ENCODE assay signal across 7 cellular contexts in genomic region chr3:184583345-184584000, GRCh38. TPM values are rescaled to one million over a fixed set of nuclear protein-coding genes. Genes with fewer than 3 reads are reported as not detected.
A peak's percentile ranks its signal among the peaks of the same experiment; 100 is the strongest.
DNase-seq lines count a peak whose midpoint lies in the region; ATAC-seq and TF ChIP-seq lines count a peak whose summit lies in the region.

No MANE protein-coding gene starts in this region.

- no peak for ATAC-seq in HG02798 (IDR thresholded peaks at IDR 0.05; ENCODE audit: poor library complexity, unreplicated experiment)

- H3K4me2 ChIP-seq in skeletal muscle satellite cell (ENCODE audit: low read length): peak overlapping the region; percentile 95

- H3K9me3 ChIP-seq in HUES64 (ENCODE audit: insufficient read depth, low read depth, low read length) (no peaks in the 10 kb centered on the region), skeletal muscle satellite cell (replicated peaks; ENCODE audit: low read length) (no peaks in the 10 kb centered on the region)

- no peak for TF ChIP-seq CTCF in brain microvascular endothelial cell (IDR thresholded peaks at IDR 0.05; ENCODE audit: low read depth, low read length, missing control alignments)

- H3K9ac ChIP-seq in HUES64 (ENCODE audit: low read depth, low read length): peak overlapping the region; percentile 22; the same call in 1 of the 2 replicates
- peak overlapping the region; percentile 88 for H3K9ac ChIP-seq in skeletal muscle satellite cell (ENCODE audit: low read depth, low read length)

- H3K27ac ChIP-seq in HUES64 (ENCODE audit: low read depth, low read length) (no peak overlapping the region), brain microvascular endothelial cell (no peak overlapping the region)

- H3K4me3 ChIP-seq in HUES64 (ENCODE audit: low read length) (peak overlapping the region; percentile 55), brain microvascular endothelial cell (ENCODE audit: low read depth, low read length) (peak overlapping the region; percentile 56), skeletal muscle satellite cell (ENCODE audit: low read length) (peak overlapping the region; percentile 80)

- H3K36me3 ChIP-seq in HUES64 (ENCODE audit: insufficient read depth, low read length): no peaks in the 10 kb centered on the region
- no peaks in the 10 kb centered on the region for H3K36me3 ChIP-seq in brain microvascular endothelial cell (replicated peaks)
- H3K36me3 ChIP-seq in skeletal muscle satellite cell (ENCODE audit: insufficient read depth, low read length): no peaks in the 10 kb centered on the region

- peaks cover 71% of the 10 kb centered on the region for H3K27me3 ChIP-seq in HUES64 (ENCODE audit: insufficient read depth, low read length)
- H3K27me3 ChIP-seq in brain microvascular endothelial cell (replicated peaks): no peaks in the 10 kb centered on the region
- no peaks in the 10 kb centered on the region for H3K27me3 ChIP-seq in skeletal muscle satellite cell (ENCODE audit: control insufficient read depth, insufficient read depth, low read length)

- peaks cover 19% of the 10 kb centered on the region for H3K4me1 ChIP-seq in HUES64 (ENCODE audit: insufficient read depth, low read length)
- peaks cover 10% of the 10 kb centered on the region for H3K4me1 ChIP-seq in skeletal muscle satellite cell (ENCODE audit: control insufficient read depth, insufficient read depth, low read length)

- WGBS in HUES64: under 1% methylated on average over 57 of the region's 73 CpGs

- DNase-seq in brain microvascular endothelial cell (no peak), islet precursor cell (peak; percentile 83), NCI-H1694 treated with DMSO at 0.1 percent for 48 hours (lab: John Stamatoyannopoulos, UW) (no peak), hepatic stellate cell (ENCODE audit: low spot score) (no peak)

- in situ Hi-C loops in brain microvascular endothelial cell (cut with HindIII; ENCODE audit: low pct_ligation_motif_present, low sequenced_read_pairs): no loop called here

RNA-seq across cellular contexts. Expression of gene EPHB3, which starts 21.9 kb away (rescaled TPM):
- polyA plus RNA-seq in HUES64 (2013, experiment 1 of 2): 6.9 TPM
- 7.9 TPM for polyA plus RNA-seq in HUES64 (2013, experiment 2 of 2)
- 0.51 and 1.5 TPM in 2 replicates for total RNA-seq in skeletal muscle satellite cell (2012; rRNA removed)
